In the genomic region with DNA sequence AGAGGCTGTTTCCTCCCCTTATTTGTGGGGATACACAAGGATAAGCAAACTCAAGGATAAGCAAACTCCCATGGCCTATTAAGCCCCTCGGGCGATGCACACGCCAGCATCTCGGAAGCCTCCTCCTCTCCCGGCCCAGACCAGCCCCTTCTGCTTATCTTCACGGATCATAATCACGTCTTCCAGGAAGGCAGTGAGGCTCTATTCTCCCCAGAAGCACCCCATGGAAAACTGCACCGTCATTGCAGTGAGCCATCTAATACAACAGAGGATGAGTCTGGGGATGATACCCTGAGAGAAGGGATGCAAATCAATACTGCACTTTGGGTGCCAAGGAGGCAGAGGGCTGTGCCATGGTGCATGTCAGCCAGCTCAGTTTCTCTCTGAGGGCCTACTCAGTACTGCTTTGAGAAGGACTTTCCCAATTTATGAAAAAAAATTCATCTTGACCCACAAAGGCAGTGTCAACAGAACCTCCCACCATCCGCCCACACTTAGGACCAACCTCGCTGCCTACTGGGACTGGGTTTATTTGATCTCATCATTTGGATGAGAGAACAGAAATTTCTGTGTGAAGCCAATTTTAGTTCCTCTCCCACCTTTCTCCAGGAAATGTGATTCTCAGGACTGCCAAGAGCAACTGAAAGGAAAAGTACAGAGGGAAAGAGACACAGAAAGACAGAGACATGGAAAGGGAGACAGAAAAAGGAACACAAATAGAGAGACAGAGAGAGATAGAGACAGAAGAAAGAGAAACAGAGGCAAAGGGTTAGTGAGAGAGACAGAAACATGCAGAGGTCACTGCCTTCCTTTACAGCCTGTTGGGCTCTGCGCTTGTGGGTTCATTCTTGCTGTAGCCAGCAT, we compare ENCODE assay signal across 31 cellular contexts. TPM values are rescaled to one million over a fixed set of nuclear protein-coding genes. Genes with fewer than 3 reads are reported as not detected.
DNase-seq lines count a peak whose midpoint lies in the region; ATAC-seq and TF ChIP-seq lines count a peak whose summit lies in the region.
"Had no signal": no experiment of that assay in that cellular context is flagged by ENCODE, and none has a peak within 500 bp of the region (broad histone marks: within the 10 kb centered on the region; RNA-seq: fewer than 3 reads in every experiment).

No MANE protein-coding gene starts in this region.

- H3K27me3 ChIP-seq in CD8-positive, alpha-beta memory T cell (ENCODE audit: insufficient read depth, low read length, poor library complexity, severe bottlenecking), result no peaks in the 10 kb centered on the region
- H3K27me3 ChIP-seq in IMR-90 (ENCODE audit: control insufficient read depth, insufficient read depth, low read length), result no peaks in the 10 kb centered on the region
- no peaks in the 10 kb centered on the region for H3K27me3 ChIP-seq in CD8-positive, alpha-beta T cell (ENCODE audit: insufficient read depth, low read length)
- H3K27me3 ChIP-seq: cardiac muscle cell, esophagus muscularis mucosa, gastroesophageal sphincter, pancreas, right lobe of liver, tibial nerve had no signal

- H3K9me3 ChIP-seq in CD8-positive, alpha-beta memory T cell (ENCODE audit: low read length), result no peaks in the 10 kb centered on the region
- H3K9me3 ChIP-seq in IMR-90 (ENCODE audit: control insufficient read depth, insufficient read depth, low read length), result no peaks in the 10 kb centered on the region
- H3K9me3 ChIP-seq in CD8-positive, alpha-beta T cell (ENCODE audit: low read length), result no peaks in the 10 kb centered on the region
- H3K9me3 ChIP-seq: Caco-2, esophagus muscularis mucosa, gastroesophageal sphincter, pancreas, right lobe of liver, tibial nerve had no signal

- DNase-seq in CD8-positive, alpha-beta memory T cell, result no peak
- DNase-seq in IMR-90, result no peak
- DNase-seq in middle frontal gyrus (ENCODE audit: extremely low spot score, low spot score), result peak; percentile 23
- no peak for DNase-seq in effector CD4-positive, alpha-beta T cell
- no peak for DNase-seq in CD8-positive, alpha-beta T cell
- no peak for DNase-seq in HPDE6-E6E7 (ENCODE audit: extremely low spot score)
- DNase-seq: activated gamma-delta T cell; AML-193; amygdala; Caco-2; effector CD8-positive, alpha-beta T cell; H7; kidney glomerular epithelial cell; mammary epithelial cell; MV-4-11; naive B cell; NCI-H187 treated with DMSO at 0.1 percent for 48 hours; NCI-H2227 treated with DMSO at 0.1 percent for 48 hours; pancreas; PC-9; right lobe of liver; stimulated activated CD4-positive, alpha-beta T cell treated with anti-CD3 and anti-CD28 coated beads, Interleukin-15, amount 100 ng/mL, for 24 hours had no signal

- POLR2A ChIA-PET in CD8-positive, alpha-beta memory T cell (lab: Charles Lee), result no interaction called here
- POLR2A ChIA-PET in IMR-90 (lab: Charles Lee; ENCODE audit: unreplicated experiment), result no interaction called here
- POLR2A ChIA-PET in CD8-positive, alpha-beta T cell (lab: Charles Lee), result no interaction called here

- in situ Hi-C loops in IMR-90 (cut with MboI; ENCODE audit: low sequenced_read_pairs), result no loop called here

- peaks cover 0 to 5% of the 10 kb centered on the region in 2 donors for H3K27me3 Mint-ChIP-seq in CD8-positive, alpha-beta memory T cell
- H3K27me3 Mint-ChIP-seq in CD8-positive, alpha-beta T cell (ENCODE audit: low read depth), result no peaks in the 10 kb centered on the region

- H3K9ac ChIP-seq in IMR-90 (ENCODE audit: low read depth, low read length), result no peak overlapping the region
- H3K9ac ChIP-seq: KMS-11 had no signal

- TF ChIP-seq RAD21 in IMR-90 (IDR thresholded peaks at IDR 0.05; ENCODE audit: low read length), result no peak

- no peak overlapping the region for H3K14ac ChIP-seq in IMR-90 (replicated peaks; ENCODE audit: low read depth, low read length)

- no peaks in the 10 kb centered on the region for H3K79me1 ChIP-seq in IMR-90 (ENCODE audit: low read depth in 1 of 2, low read length in 2 of 2)

- no peak overlapping the region for H2BK20ac ChIP-seq in IMR-90 (ENCODE audit: low read depth, low read length)

- WGBS in IMR-90 (ENCODE audit: extremely low coverage in 2 of 2, insufficient read length in 1 of 2), 2 experiments, result 80% methylated on average over 1 of the region's 11 CpGs; no CpG with 5 or more reads in 1 of the 2 experiments

- no peak for TF ChIP-seq CTCF in IMR-90 (conservative IDR thresholded peaks at IDR 0.05; ENCODE audit: low read depth, low read length)
- no peak for TF ChIP-seq CTCF in CD8-positive, alpha-beta T cell (IDR thresholded peaks at IDR 0.05)

- intact Hi-C loops in IMR-90 (cut with micrococcal nuclease), result loop anchor here (10.0 kb wide), 1 partner anchor 349 kb away; no protein-coding TSS in a partner anchor
- intact Hi-C loops in CD8-positive, alpha-beta T cell (cut with DNase I, micrococcal nuclease), result no loop called here

- H3K4ac ChIP-seq in IMR-90 (ENCODE audit: low read depth, low read length), result no peak overlapping the region

- H3K4me1 Mint-ChIP-seq in CD8-positive, alpha-beta memory T cell, result peaks cover 6 to 8% (median 8%) of the 10 kb centered on the region in 3 donors
- H3K4me1 Mint-ChIP-seq in CD8-positive, alpha-beta T cell (ENCODE audit: low read depth), result peaks cover 7% of the 10 kb centered on the region

- no peak overlapping the region for H4K5ac ChIP-seq in IMR-90 (ENCODE audit: low read depth, low read length)

- CTCF ChIA-PET in CD8-positive, alpha-beta memory T cell (lab: Charles Lee), result no interaction called here
- CTCF ChIA-PET in IMR-90 (lab: Yijun Ruan, JAX), result no interaction called here
- CTCF ChIA-PET in CD8-positive, alpha-beta T cell (lab: Charles Lee), result no interaction called here

- H3K9me1 ChIP-seq in IMR-90 (ENCODE audit: insufficient read depth, low read length), result peaks cover 9% of the 10 kb centered on the region

- peaks cover 0 to 6% (median 0%) of the 10 kb centered on the region in 5 donors for H3K9me3 Mint-ChIP-seq in CD8-positive, alpha-beta memory T cell
- H3K9me3 Mint-ChIP-seq in CD8-positive, alpha-beta T cell, result no peaks in the 10 kb centered on the region
- H3K9me3 Mint-ChIP-seq: naive B cell had no signal

- no peak overlapping the region for H2AK5ac ChIP-seq in IMR-90 (ENCODE audit: low read depth, low read length)

- no peak overlapping the region for H3K18ac ChIP-seq in IMR-90 (ENCODE audit: low read depth, low read length)

- H4K91ac ChIP-seq in IMR-90 (ENCODE audit: insufficient read depth, low read depth, low read length), result no peak overlapping the region

- no peak for TF ChIP-seq POLR2A in IMR-90 (IDR thresholded peaks at IDR 0.05; ENCODE audit: low read depth, low read length)

- H2BK15ac ChIP-seq in IMR-90 (ENCODE audit: low read depth, low read length), result no peak overlapping the region

- peaks cover 0 to 3% (median 2%) of the 10 kb centered on the region in 3 donors for H3K36me3 Mint-ChIP-seq in CD8-positive, alpha-beta memory T cell
- no peaks in the 10 kb centered on the region for H3K36me3 Mint-ChIP-seq in CD8-positive, alpha-beta T cell
- H3K36me3 Mint-ChIP-seq: naive B cell had no signal

- no peak overlapping the region for H4K8ac ChIP-seq in IMR-90 (ENCODE audit: low read depth in 2 of 2, low read length in 2 of 2)

- H2BK120ac ChIP-seq in IMR-90 (ENCODE audit: low read depth, low read length), result no peak overlapping the region

- H3K4me3 ChIP-seq in CD8-positive, alpha-beta memory T cell (ENCODE audit: low read length), result no peak overlapping the region
- no peak overlapping the region for H3K4me3 ChIP-seq in IMR-90 (ENCODE audit: insufficient read depth, low read depth, low read length)
- no peak overlapping the region for H3K4me3 ChIP-seq in CD8-positive, alpha-beta T cell (ENCODE audit: low read depth, low read length)
- H3K4me3 ChIP-seq: cardiac muscle cell, esophagus muscularis mucosa, gastroesophageal sphincter, pancreas, PC-9, right lobe of liver, tibial nerve had no signal

- peak overlapping the region in 2 of 8 donors; percentile 18 to 37 for H3K27ac Mint-ChIP-seq in CD8-positive, alpha-beta memory T cell
- H3K27ac Mint-ChIP-seq in CD8-positive, alpha-beta T cell, result no peak overlapping the region

- H2AK9ac ChIP-seq in IMR-90 (replicated peaks; ENCODE audit: low read depth, low read length, poor library complexity), result no peak overlapping the region

- no peaks in the 10 kb centered on the region for H4K20me1 ChIP-seq in IMR-90 (ENCODE audit: insufficient read depth, low read length)

- no peak overlapping the region for H2AFZ ChIP-seq in IMR-90 (replicated peaks; ENCODE audit: low read length, poor library complexity)
- H2AFZ ChIP-seq: PC-9 had no signal

- peak overlapping the region; percentile 67 for H3K27ac ChIP-seq in CD8-positive, alpha-beta memory T cell (ENCODE audit: low read depth, low read length)
- no peak overlapping the region for H3K27ac ChIP-seq in IMR-90 (ENCODE audit: insufficient read depth, low read length)
- peak overlapping the region; percentile 46 for H3K27ac ChIP-seq in angular gyrus (ENCODE audit: low read depth, low read length)
- H3K27ac ChIP-seq in CD8-positive, alpha-beta T cell (ENCODE audit: low read depth, low read length), result no peak overlapping the region
- H3K27ac ChIP-seq: cardiac muscle cell, esophagus muscularis mucosa, gastroesophageal sphincter, KMS-11, pancreas, PC-9, right lobe of liver, tibial nerve had no signal

- BruUV-seq in IMR-90 (replicated peaks; lab: Mats Ljungman, UMichigan), result no TSS peak

- peaks cover 9% of the 10 kb centered on the region for H3K4me1 ChIP-seq in CD8-positive, alpha-beta memory T cell (ENCODE audit: insufficient read depth, low read length)
- H3K4me1 ChIP-seq in IMR-90 (ENCODE audit: control insufficient read depth, insufficient read depth, low read length), result peaks cover 9% of the 10 kb centered on the region
- H3K4me1 ChIP-seq in CD8-positive, alpha-beta T cell (ENCODE audit: insufficient read depth, low read length), result no peaks in the 10 kb centered on the region
- H3K4me1 ChIP-seq: Caco-2, gastroesophageal sphincter, pancreas, right lobe of liver, tibial nerve had no signal

- no peak overlapping the region for H3K56ac ChIP-seq in IMR-90 (ENCODE audit: extremely low read depth, insufficient read depth, low read length)

- H3K4me2 ChIP-seq in IMR-90 (ENCODE audit: low read depth, low read length), result no peak overlapping the region
- H3K4me2 ChIP-seq: KMS-11, PC-9 had no signal

- no peak for ATAC-seq in IMR-90 (ENCODE audit: low read depth)
- ATAC-seq in CD8-positive, alpha-beta T cell, result no peak
- ATAC-seq: gastroesophageal sphincter, pancreas, right lobe of liver had no signal

- dilution Hi-C loops in IMR-90 (cut with HindIII; ENCODE audit: low sequenced_read_pairs, unreplicated experiment), result no loop called here

- no peak overlapping the region for H2BK5ac ChIP-seq in IMR-90 (ENCODE audit: low read depth, low read length, poor library complexity, severe bottlenecking)

- H3K23ac ChIP-seq in IMR-90 (ENCODE audit: low read depth, low read length), result no peak overlapping the region

- H3K36me3 ChIP-seq in CD8-positive, alpha-beta memory T cell (ENCODE audit: insufficient read depth, low read length), result no peaks in the 10 kb centered on the region
- H3K36me3 ChIP-seq in IMR-90 (ENCODE audit: control insufficient read depth, insufficient read depth, low read length), result no peaks in the 10 kb centered on the region
- H3K36me3 ChIP-seq in CD8-positive, alpha-beta T cell (ENCODE audit: insufficient read depth, low read length), result no peaks in the 10 kb centered on the region
- H3K36me3 ChIP-seq: cardiac muscle cell, pancreas, right lobe of liver, tibial nerve had no signal

- H3K4me3 Mint-ChIP-seq in CD8-positive, alpha-beta memory T cell, result no peak overlapping the region
- no peak overlapping the region for H3K4me3 Mint-ChIP-seq in CD8-positive, alpha-beta T cell
- H3K4me3 Mint-ChIP-seq: naive B cell had no signal

RNA-seq across cellular contexts. Expression of a gene that starts 22.0 kb away (rescaled TPM):
- total RNA-seq in CD8-positive, alpha-beta memory T cell, result 10 to 100 TPM; 58.0 to 60.2 TPM
- polyA plus RNA-seq in CD8-positive, alpha-beta memory T cell, result 51.7 TPM
- total RNA-seq in IMR-90 (2012; rRNA removed), result not detected in 2 replicates
- not detected in 2 replicates for polyA plus RNA-seq in IMR-90 (2012; rRNA removed)
- not detected in 2 replicates for polyA plus RNA-seq in IMR-90 (2012; cell fraction: cytosol; rRNA removed)
- 0.21 TPM in 1 of 2 replicates, not detected in the other for polyA plus RNA-seq in IMR-90 (2012; cell fraction: nucleus; rRNA removed; ENCODE audit: low replicate concordance)
- 1 to 10 TPM; 1.1 to 1.2 TPM for total RNA-seq in CD8-positive, alpha-beta T cell
- total RNA-seq: Caco-2, cardiac muscle cell, Daoy, H7, mammary epithelial cell had no signal
- polyA plus RNA-seq: cardiac muscle cell, mammary epithelial cell had no signal

RNA-seq across cellular contexts. Expression of a gene that starts 32.4 kb away (rescaled TPM):
- total RNA-seq in CD8-positive, alpha-beta memory T cell, result not detected
- polyA plus RNA-seq in CD8-positive, alpha-beta memory T cell, result not detected
- not detected in 2 replicates for total RNA-seq in IMR-90 (2012; rRNA removed)
- polyA plus RNA-seq in IMR-90 (2012; rRNA removed), result not detected in 2 replicates
- polyA plus RNA-seq in IMR-90 (2012; cell fraction: cytosol; rRNA removed), result not detected in 2 replicates
- not detected in 2 replicates for polyA plus RNA-seq in IMR-90 (2012; cell fraction: nucleus; rRNA removed; ENCODE audit: low replicate concordance)
- not detected for total RNA-seq in CD8-positive, alpha-beta T cell
- total RNA-seq: activated CD8-positive, alpha-beta memory T cell treated with anti-CD3 and anti-CD28 coated beads for 36 hours; Caco-2; cardiac muscle cell; Daoy; esophagus muscularis mucosa; gastroesophageal sphincter; H7; mammary epithelial cell; pancreas; PC-9; right lobe of liver; T-helper 1 cell treated with Interleukin-12 subunit alpha and Interleukin-12 subunit beta and Interleukin-4 antibody, amounts not matched to agents 30 ng/mL and 1 ng/mL, for 36 hours had no signal
- polyA plus RNA-seq: cardiac muscle cell, mammary epithelial cell, pancreas had no signal

RNA-seq across cellular contexts. Expression of a gene that starts 50.9 kb away (rescaled TPM):
- under 1 TPM; 0.07 to 0.09 TPM for total RNA-seq in CD8-positive, alpha-beta memory T cell
- not detected for polyA plus RNA-seq in CD8-positive, alpha-beta memory T cell
- total RNA-seq in IMR-90 (2012; rRNA removed), result 2.5 and 2.9 TPM in 2 replicates
- polyA plus RNA-seq in IMR-90 (2012; rRNA removed), result 2.1 and 2.4 TPM in 2 replicates
- polyA plus RNA-seq in IMR-90 (2012; cell fraction: cytosol; rRNA removed), result 1.2 and 1.3 TPM in 2 replicates
- 0.76 and 2.5 TPM in 2 replicates for polyA plus RNA-seq in IMR-90 (2012; cell fraction: nucleus; rRNA removed; ENCODE audit: low replicate concordance)
- not detected for total RNA-seq in CD8-positive, alpha-beta T cell
- total RNA-seq: Caco-2, PC-9 had no signal
- polyA plus RNA-seq: mammary epithelial cell had no signal

Comparison
In these comparisons a context has a peak if more than half of its experiments do, and no peak if none do; other contexts are left out.
1. H3K27ac ChIP-seq: peak in CD8-positive, alpha-beta memory T cell (single experiment) and angular gyrus (single experiment); none in IMR-90 (single experiment) and CD8-positive, alpha-beta T cell (single experiment).
2. RNA of a gene that starts 22.0 kb away (total RNA-seq): 58.0 to 60.2 TPM in CD8-positive, alpha-beta memory T cell; 1.1 to 1.2 TPM in CD8-positive, alpha-beta T cell and not detected in IMR-90; every median in the first group is over 10 times any median in the second.